ENCODE assay signal across 8 cellular contexts in genomic region chr1:180515857-180516388, GRCh38. TPM values are rescaled to one million over a fixed set of nuclear protein-coding genes. Genes with fewer than 3 reads are reported as not detected.
DNase-seq lines count a peak whose midpoint lies in the region; ATAC-seq and TF ChIP-seq lines count a peak whose summit lies in the region.

No MANE protein-coding gene starts in this region.

- DNase-seq in EH (ENCODE audit: low read depth): peak; percentile 83
- DNase-seq in LoVo (ENCODE audit: low spot score): peak; percentile 83
- peak; percentile 84 for DNase-seq in RKO (ENCODE audit: low spot score)
- DNase-seq in activated T-helper 1 cell treated with Interleukin-2 at 50 U/mL for 16 hours (ENCODE audit: low read depth): peak; percentile 30
- peak; percentile 90 for DNase-seq in fibroblast of pulmonary artery (ENCODE audit: low read depth)
- no peak for DNase-seq in upper lobe of right lung

- H3K4me3 ChIP-seq in fibroblast of pulmonary artery (replicated peaks; ENCODE audit: low read depth, low read length) (no peak overlapping the region), neutrophil (ENCODE audit: low read depth in 1 of 2, low read length in 1 of 2) (no peak overlapping the region), upper lobe of right lung (no peak overlapping the region)

- TF ChIP-seq CTCF in fibroblast of pulmonary artery (IDR thresholded peaks at IDR 0.05; ENCODE audit: low read length, missing control alignments): peak; percentile 85
- TF ChIP-seq CTCF in neutrophil (IDR thresholded peaks at IDR 0.05): peak; percentile 77
- peak; percentile 87 for TF ChIP-seq CTCF in upper lobe of right lung (IDR thresholded peaks at IDR 0.05)

- H3K27ac ChIP-seq in neutrophil: no peak overlapping the region
- no peak overlapping the region for H3K27ac ChIP-seq in upper lobe of right lung

- H3K36me3 ChIP-seq in neutrophil (no peaks in the 10 kb centered on the region), upper lobe of right lung (no peaks in the 10 kb centered on the region)

- H3K27me3 ChIP-seq in neutrophil (no peaks in the 10 kb centered on the region), upper lobe of right lung (no peaks in the 10 kb centered on the region)

- peak; percentile 89 for ATAC-seq in GM21825 (IDR thresholded peaks at IDR 0.05; ENCODE audit: unreplicated experiment)
- peak; percentile 100 for ATAC-seq in upper lobe of right lung

- intact Hi-C loops in upper lobe of right lung (cut with DNase I): loop anchor here (5.0 kb wide), 1 partner anchor 346 kb away; no protein-coding TSS in a partner anchor

- H3K9me3 ChIP-seq in neutrophil: no peaks in the 10 kb centered on the region
- H3K9me3 ChIP-seq in upper lobe of right lung: no peaks in the 10 kb centered on the region

- H3K4me1 ChIP-seq in neutrophil (ENCODE audit: control insufficient read depth in 1 of 2, insufficient read depth in 1 of 2, low read depth in 1 of 2, low read length in 1 of 2) (no peaks in the 10 kb centered on the region), upper lobe of right lung (peaks cover 8% of the 10 kb centered on the region)

RNA-seq across cellular contexts. Expression of gene ACBD6, which starts 13.5 kb away (rescaled TPM):
- total RNA-seq in upper lobe of right lung: 33.6 TPM

RNA-seq across cellular contexts. Expression of gene OVAAL, which starts 42.8 kb away (rescaled TPM):
- not detected for total RNA-seq in upper lobe of right lung
